23 cellular contexts compared by ENCODE assay signal in the genomic region with DNA sequence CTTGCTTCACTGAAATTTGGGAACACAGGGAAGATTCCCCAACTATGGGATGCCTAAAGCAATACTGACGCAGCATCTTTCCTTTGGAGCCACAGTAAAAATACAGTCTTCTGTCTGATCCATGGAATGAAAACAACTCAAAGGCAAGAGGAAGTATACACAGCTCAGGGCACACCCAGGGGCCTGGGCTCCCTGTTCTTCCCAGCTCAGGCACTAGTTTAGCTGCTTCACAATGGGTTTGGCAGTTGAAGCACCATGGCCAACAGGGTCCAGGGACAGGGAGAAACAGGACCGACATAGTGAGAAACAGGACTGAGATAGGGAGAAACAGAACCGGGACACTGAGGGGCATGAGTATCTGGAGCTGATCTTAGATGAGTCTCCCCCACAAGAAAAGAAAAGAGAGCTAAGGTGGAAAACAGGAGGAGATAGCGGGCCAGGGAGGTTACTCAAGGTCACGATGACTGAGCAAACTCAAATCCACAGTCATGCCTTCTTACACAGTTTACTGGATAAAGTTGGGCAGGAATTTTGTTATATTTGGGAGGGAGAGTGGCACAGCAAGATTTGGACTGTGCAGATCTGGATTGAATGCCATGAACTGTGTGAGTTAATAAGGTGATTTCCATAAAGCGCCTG.
"Had no signal": no experiment of that assay in that cellular context is flagged by ENCODE, and none has a peak within 500 bp of the region (broad histone marks: within the 10 kb centered on the region; RNA-seq: fewer than 3 reads in every experiment).

No MANE protein-coding gene starts in this region.

- ATAC-seq: activated CD4-positive, CD25-positive, alpha-beta regulatory T cell treated with anti-CD3 and anti-CD28 coated beads, Interleukin-2, amount 50 U/mL, for 24 hours; naive thymus-derived CD8-positive, alpha-beta T cell; T-cell had no signal

- H3K27ac ChIP-seq: ovary, prostate gland, tibial artery had no signal

- DNase-seq: activated CD4-positive, alpha-beta memory T cell treated with anti-CD3 and anti-CD28 coated beads, Interleukin-2, amount 10 ng/mL, durations not matched to agents 7 days and 5 days; activated CD4-positive, alpha-beta T cell treated with anti-CD3 and anti-CD28 coated beads, Interleukin-2, amount 10 ng/mL, durations not matched to agents 24 days and 14 days; activated gamma-delta T cell; aorta; caudate nucleus; effector CD4-positive, alpha-beta T cell; foreskin fibroblast; naive thymus-derived CD8-positive, alpha-beta T cell; ovary; stimulated activated CD4-positive, alpha-beta T cell treated with anti-CD3 and anti-CD28 coated beads, Interleukin-4, amount 100 ng/mL, for 24 hours; stimulated activated naive CD4-positive, alpha-beta T cell treated with Interleukin-2 at 50 U/mL for 16 hours; substantia nigra; T-cell; tibial artery had no signal

- H3K4me1 Mint-ChIP-seq: activated CD4-positive, alpha-beta memory T cell treated with anti-CD3 and anti-CD28 coated beads, Interleukin-2, amount 10 ng/mL, durations not matched to agents 7 days and 5 days; activated CD4-positive, alpha-beta T cell treated with anti-CD3 and anti-CD28 coated beads, Interleukin-2, amount 10 ng/mL, durations not matched to agents 24 days and 14 days; activated naive CD4-positive, alpha-beta T cell treated with anti-CD3 and anti-CD28 coated beads, Interleukin-2, amount 50 U/mL, for 24 hours; T-cell had no signal

- H3K36me3 ChIP-seq: ovary, prostate gland, tibial artery had no signal

- H3K9me3 Mint-ChIP-seq: activated CD4-positive, alpha-beta memory T cell treated with anti-CD3 and anti-CD28 coated beads, Interleukin-2, amount 10 ng/mL, durations not matched to agents 7 days and 5 days; activated naive CD4-positive, alpha-beta T cell treated with anti-CD3 and anti-CD28 coated beads, Interleukin-2, amount 50 U/mL, for 24 hours; activated T-helper 1 cell treated with anti-CD3 and anti-CD28 coated beads, Interleukin-12 subunit alpha, Interleukin-12 subunit beta, Interleukin-2, Interleukin-4 antibody, amounts not matched to agents 30 ng/mL and 10 ng/mL and 1 ng/mL, durations not matched to agents 14 hours and 24 hours and 36 hours; brain; dendritic cell treated with granulocyte-macrophage colony-stimulating factor and Interleukin-4, amounts not matched to agents 40 ng/mL and 50 ng/mL, for 4 days; naive thymus-derived CD8-positive, alpha-beta T cell; T-cell; T-helper 2 cell treated with Interferon-gamma antibody and Interleukin-4, amounts not matched to agents 5 μg/mL and 100 μg/mL, for 36 hours had no signal

- H3K4me1 ChIP-seq: prostate gland, tibial artery had no signal

- H3K27me3 Mint-ChIP-seq: activated CD4-positive, alpha-beta memory T cell treated with anti-CD3 and anti-CD28 coated beads, Interleukin-2, amount 10 ng/mL, durations not matched to agents 7 days and 5 days; activated CD4-positive, alpha-beta T cell treated with anti-CD3 and anti-CD28 coated beads, Interleukin-2, amount 10 ng/mL, durations not matched to agents 24 days and 14 days; activated naive CD4-positive, alpha-beta T cell treated with anti-CD3 and anti-CD28 coated beads, Interleukin-2, amount 50 U/mL, for 24 hours; brain; dendritic cell treated with granulocyte-macrophage colony-stimulating factor and Interleukin-4, amounts not matched to agents 40 ng/mL and 50 ng/mL, for 4 days; naive thymus-derived CD8-positive, alpha-beta T cell; T-cell had no signal

- H3K9me3 ChIP-seq: ovary, prostate gland, tibial artery had no signal

- H3K4me3 Mint-ChIP-seq: activated CD4-positive, alpha-beta memory T cell treated with anti-CD3 and anti-CD28 coated beads, Interleukin-2, amount 10 ng/mL, durations not matched to agents 7 days and 5 days; activated CD4-positive, alpha-beta T cell treated with anti-CD3 and anti-CD28 coated beads, Interleukin-2, amount 10 ng/mL, durations not matched to agents 24 days and 14 days; activated naive CD4-positive, alpha-beta T cell treated with anti-CD3 and anti-CD28 coated beads, Interleukin-2, amount 50 U/mL, for 24 hours; activated T-helper 1 cell treated with anti-CD3 and anti-CD28 coated beads, Interleukin-12 subunit alpha, Interleukin-12 subunit beta, Interleukin-2, Interleukin-4 antibody, amounts not matched to agents 30 ng/mL and 10 ng/mL and 1 ng/mL, durations not matched to agents 14 hours and 24 hours and 36 hours; brain; dendritic cell treated with granulocyte-macrophage colony-stimulating factor and Interleukin-4, amounts not matched to agents 40 ng/mL and 50 ng/mL, for 4 days; naive thymus-derived CD8-positive, alpha-beta T cell; T-cell; T-helper 2 cell treated with Interferon-gamma antibody and Interleukin-4, amounts not matched to agents 5 μg/mL and 100 μg/mL, for 36 hours had no signal

- H3K27ac Mint-ChIP-seq: activated CD4-positive, alpha-beta memory T cell treated with anti-CD3 and anti-CD28 coated beads, Interleukin-2, amount 10 ng/mL, durations not matched to agents 7 days and 5 days; activated CD4-positive, alpha-beta T cell treated with anti-CD3 and anti-CD28 coated beads, Interleukin-2, amount 10 ng/mL, durations not matched to agents 24 days and 14 days; activated naive CD4-positive, alpha-beta T cell treated with anti-CD3 and anti-CD28 coated beads, Interleukin-2, amount 50 U/mL, for 24 hours; activated T-helper 1 cell treated with anti-CD3 and anti-CD28 coated beads, Interleukin-12 subunit alpha, Interleukin-12 subunit beta, Interleukin-2, Interleukin-4 antibody, amounts not matched to agents 30 ng/mL and 10 ng/mL and 1 ng/mL, durations not matched to agents 14 hours and 24 hours and 36 hours; dendritic cell treated with granulocyte-macrophage colony-stimulating factor and Interleukin-4, amounts not matched to agents 40 ng/mL and 50 ng/mL, for 4 days; naive thymus-derived CD8-positive, alpha-beta T cell; T-cell; T-helper 2 cell treated with Interferon-gamma antibody and Interleukin-4, amounts not matched to agents 5 μg/mL and 100 μg/mL, for 36 hours had no signal

- FAIRE-seq: keratinocyte, urothelium cell line had no signal

- H3K36me3 Mint-ChIP-seq: brain had no signal

- H3K4me3 ChIP-seq: ovary, prostate gland, tibial artery had no signal

- H3K27me3 ChIP-seq: ovary, tibial artery had no signal
